ENCODE assay signal across 9 cellular contexts in genomic region chr2:209960676-209961630, GRCh38. TPM values are rescaled to one million over a fixed set of nuclear protein-coding genes. Genes with fewer than 3 reads are reported as not detected.
A peak's percentile ranks its signal among the peaks of the same experiment; 100 is the strongest.
DNase-seq lines count a peak whose midpoint lies in the region; ATAC-seq and TF ChIP-seq lines count a peak whose summit lies in the region.
"Had no signal": no experiment of that assay in that cellular context is flagged by ENCODE, and none has a peak within 500 bp of the region (broad histone marks: within the 10 kb centered on the region; RNA-seq: fewer than 3 reads in every experiment).

No MANE protein-coding gene starts in this region.

- peak overlapping the region in 1 of 7 donors; percentile 1 for H3K27ac Mint-ChIP-seq in CD14-positive monocyte
- H3K27ac Mint-ChIP-seq: stimulated activated naive CD8-positive, alpha-beta T cell treated with anti-CD3 and anti-CD28 coated beads, Interleukin-15, Interleukin-2, amounts not matched to agents 100 ng/mL and 50 ng/mL, for 24 hours had no signal

- DNase-seq in CD14-positive monocyte (ENCODE audit: low spot score) (no peak), NCI-H2029 (lab: John Stamatoyannopoulos, UW) (peak; percentile 23), epidermal melanocyte (ENCODE audit: insufficient read length, low spot score) (peak; percentile 43), mucosa of descending colon (peak in 1 of 3 donors; percentile 68), tibial nerve (ENCODE audit: low spot score in 2 of 2) (peak; percentile 16 to 27)

- H3K4me3 ChIP-seq in mucosa of descending colon (no peak overlapping the region), tibial nerve (no peak overlapping the region)

- intact Hi-C loops in CD14-positive monocyte (cut with micrococcal nuclease), result no loop called here
- intact Hi-C loops in mucosa of descending colon (cut with DNase I, micrococcal nuclease), result no loop called here

- no peak overlapping the region for H3K4me3 Mint-ChIP-seq in CD14-positive monocyte
- H3K4me3 Mint-ChIP-seq: stimulated activated naive CD8-positive, alpha-beta T cell treated with anti-CD3 and anti-CD28 coated beads, Interleukin-15, Interleukin-2, amounts not matched to agents 100 ng/mL and 50 ng/mL, for 24 hours had no signal

- peak; percentile 95 for ATAC-seq in GM18870 (IDR thresholded peaks at IDR 0.05; ENCODE audit: unreplicated experiment)
- ATAC-seq in HG03045 (IDR thresholded peaks at IDR 0.05; ENCODE audit: unreplicated experiment), result peak; percentile 88
- peak; percentile 83 for ATAC-seq in mucosa of descending colon

- no peak for TF ChIP-seq POLR2A in tibial nerve (IDR thresholded peaks at IDR 0.05)

- no peaks in the 10 kb centered on the region for H3K36me3 Mint-ChIP-seq in CD14-positive monocyte

- H3K27ac ChIP-seq in VCaP (no peak overlapping the region), tibial nerve (peak overlapping the region in 1 of 4 donors; percentile 5)

- H3K4me1 ChIP-seq in mucosa of descending colon (ENCODE audit: low read depth), result no peaks in the 10 kb centered on the region
- peaks cover 0 to 13% (median 0%) of the 10 kb centered on the region in 4 donors for H3K4me1 ChIP-seq in tibial nerve

- TF ChIP-seq EP300 in tibial nerve (IDR thresholded peaks at IDR 0.05), result no peak

- peaks cover 0 to 1% (median 0%) of the 10 kb centered on the region in 3 donors for H3K27me3 Mint-ChIP-seq in CD14-positive monocyte (ENCODE audit: low read depth in 3 of 3)

- H3K9me3 ChIP-seq in mucosa of descending colon (no peaks in the 10 kb centered on the region), tibial nerve (no peaks in the 10 kb centered on the region)

- H3K9me3 Mint-ChIP-seq in CD14-positive monocyte, result no peaks in the 10 kb centered on the region
- H3K9me3 Mint-ChIP-seq: stimulated activated naive CD8-positive, alpha-beta T cell treated with anti-CD3 and anti-CD28 coated beads, Interleukin-15, Interleukin-2, amounts not matched to agents 100 ng/mL and 50 ng/mL, for 24 hours had no signal

- 26 to 28% methylated on average over 4 of the region's 4 CpGs for WGBS in tibial nerve, 2 donors

- no peaks in the 10 kb centered on the region for H3K4me1 Mint-ChIP-seq in CD14-positive monocyte

- TF ChIP-seq CTCF in CD14-positive monocyte (IDR thresholded peaks at IDR 0.05), result peak; percentile 79
- TF ChIP-seq CTCF in VCaP (conservative IDR thresholded peaks at IDR 0.05), result peak; percentile 90
- peak; percentile 36 for TF ChIP-seq CTCF in mucosa of descending colon (IDR thresholded peaks at IDR 0.05)
- TF ChIP-seq CTCF in tibial nerve (IDR thresholded peaks at IDR 0.05), result peak; percentile 42 to 68 (median 48)

- no peaks in the 10 kb centered on the region for H3K27me3 ChIP-seq in tibial nerve

- H3K36me3 ChIP-seq in mucosa of descending colon (ENCODE audit: low read depth), result no peaks in the 10 kb centered on the region
- H3K36me3 ChIP-seq in tibial nerve, result no peaks in the 10 kb centered on the region

RNA-seq across cellular contexts. Expression of gene RPE, which starts 41.5 kb away (rescaled TPM):
- 10 to 100 TPM; 32.3 to 38.1 TPM for polyA plus RNA-seq in CD14-positive monocyte
- total RNA-seq in mucosa of descending colon (10 to 100 TPM; 41.0 to 47.5 (median 41.7) TPM), tibial nerve (10 to 100 TPM; 42.0 to 83.0 (median 58.5) TPM)

Comparison
In these comparisons a context has a peak if more than half of its experiments do, and no peak if none do; other contexts are left out.
1. CTCF ChIP-seq: peak in every context shown above with its lines; median percentile 90 in VCaP; 79 in CD14-positive monocyte; 48 in tibial nerve; 36 in mucosa of descending colon.